8 cellular contexts compared by ENCODE assay signal in the genomic region with DNA sequence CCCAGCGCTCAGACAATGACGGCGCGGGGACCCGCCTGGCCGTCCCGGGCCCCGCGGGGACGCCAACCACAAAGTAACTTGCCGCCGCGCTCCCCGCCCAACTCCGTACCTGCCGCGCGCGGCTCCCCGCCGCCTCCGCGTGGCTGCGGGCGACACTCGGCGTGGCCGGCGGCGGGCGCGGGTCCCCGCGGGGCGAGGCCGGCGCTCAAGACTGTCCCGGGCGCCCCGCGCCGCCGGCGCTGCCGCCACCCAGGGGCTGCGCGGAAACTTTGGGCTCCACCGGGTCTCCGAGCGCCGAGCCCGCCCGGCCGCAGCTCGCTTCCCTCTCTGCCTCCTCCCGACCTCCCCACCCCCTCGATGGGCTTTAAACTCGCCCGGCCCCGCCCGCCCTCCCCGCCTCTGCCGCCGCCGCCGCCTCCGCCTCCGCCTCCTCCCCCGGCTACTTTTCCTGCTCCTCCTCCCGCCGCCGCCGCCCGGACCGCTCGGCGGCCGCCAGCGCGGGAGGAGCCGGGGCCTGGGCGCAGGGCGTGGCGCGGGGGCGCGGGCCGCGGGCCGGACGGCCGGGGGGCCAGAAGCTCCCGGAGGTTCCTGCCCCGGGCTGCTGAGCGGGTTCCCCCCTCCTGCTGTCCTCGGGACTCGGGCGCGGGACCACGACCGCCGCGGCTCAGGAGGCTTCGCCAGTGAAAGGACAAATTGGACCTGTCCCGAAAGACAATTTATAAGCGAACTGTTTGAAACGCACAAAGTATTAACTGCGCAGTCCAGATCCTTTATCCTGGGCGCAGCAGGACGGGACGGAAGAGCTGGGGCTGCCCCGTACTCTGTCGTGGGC. TPM values are rescaled to one million over a fixed set of nuclear protein-coding genes. Genes with fewer than 3 reads are reported as not detected.
DNase-seq lines count a peak whose midpoint lies in the region; ATAC-seq, FAIRE-seq and TF ChIP-seq lines count a peak whose summit lies in the region.

No MANE protein-coding gene starts in this region.

- no peak overlapping the region for H3K27ac Mint-ChIP-seq in activated CD4-positive, alpha-beta memory T cell treated with anti-CD3 and anti-CD28 coated beads for 36 hours

- no peaks in the 10 kb centered on the region for H3K27me3 ChIP-seq in upper lobe of right lung

- no peaks in the 10 kb centered on the region for H3K9me3 ChIP-seq in mucosa of descending colon
- no peaks in the 10 kb centered on the region for H3K9me3 ChIP-seq in upper lobe of right lung

- H3K27ac ChIP-seq in upper lobe of right lung = peak overlapping the region; percentile 64

- H3K4me1 ChIP-seq in mucosa of descending colon (ENCODE audit: low read depth) = peaks cover 9% of the 10 kb centered on the region
- H3K4me1 ChIP-seq in upper lobe of right lung = peaks cover 20% of the 10 kb centered on the region

- peak overlapping the region; percentile 59 for H3K4me3 Mint-ChIP-seq in activated CD4-positive, alpha-beta memory T cell treated with anti-CD3 and anti-CD28 coated beads for 36 hours

- ATAC-seq in mucosa of descending colon = peak; percentile 93
- peak; percentile 88 for ATAC-seq in upper lobe of right lung
- ATAC-seq in GM21825 (IDR thresholded peaks at IDR 0.05; ENCODE audit: unreplicated experiment) = no peak
- ATAC-seq in HG03108 (IDR thresholded peaks at IDR 0.05; ENCODE audit: unreplicated experiment) = no peak

- POLR2A ChIA-PET in activated CD4-positive, alpha-beta memory T cell treated with anti-CD3 and anti-CD28 coated beads for 36 hours (lab: Charles Lee) = no interaction called here

- CTCF ChIA-PET in activated CD4-positive, alpha-beta memory T cell treated with anti-CD3 and anti-CD28 coated beads for 36 hours (lab: Charles Lee) = no interaction called here

- no peaks in the 10 kb centered on the region for H3K36me3 Mint-ChIP-seq in activated CD4-positive, alpha-beta memory T cell treated with anti-CD3 and anti-CD28 coated beads for 36 hours

- peaks cover 7% of the 10 kb centered on the region for H3K4me1 Mint-ChIP-seq in activated CD4-positive, alpha-beta memory T cell treated with anti-CD3 and anti-CD28 coated beads for 36 hours (ENCODE audit: low read depth)

- H3K9me3 Mint-ChIP-seq in activated CD4-positive, alpha-beta memory T cell treated with anti-CD3 and anti-CD28 coated beads for 36 hours = peaks cover 6% of the 10 kb centered on the region

- H3K36me3 ChIP-seq in mucosa of descending colon (ENCODE audit: low read depth) = no peaks in the 10 kb centered on the region
- H3K36me3 ChIP-seq in upper lobe of right lung = no peaks in the 10 kb centered on the region

- intact Hi-C loops in activated CD4-positive, alpha-beta memory T cell treated with anti-CD3 and anti-CD28 coated beads for 36 hours (cut with micrococcal nuclease) = no loop called here
- intact Hi-C loops in mucosa of descending colon (cut with DNase I, micrococcal nuclease) (no loop called here), upper lobe of right lung (cut with DNase I) (no loop called here)

- peak; percentile 44 for DNase-seq in D721Med (ENCODE audit: insufficient read length, low spot score)
- DNase-seq in NCI-H1105 (lab: John Stamatoyannopoulos, UW) = peak; percentile 44
- peak; percentile 39 for DNase-seq in activated CD4-positive, alpha-beta memory T cell treated with anti-CD3 and anti-CD28 coated beads for 36 hours
- no peak for DNase-seq in epithelial cell of proximal tubule (ENCODE audit: low read depth)
- DNase-seq in mucosa of descending colon = peak; percentile 70 to 81 (median 73)
- DNase-seq in upper lobe of right lung = peak; percentile 87

- H3K4me3 ChIP-seq in epithelial cell of proximal tubule (ENCODE audit: low read depth, low read length) = peak overlapping the region; percentile 67
- peak overlapping the region; percentile 30 for H3K4me3 ChIP-seq in mucosa of descending colon
- peak overlapping the region; percentile 64 for H3K4me3 ChIP-seq in upper lobe of right lung

- peaks cover 30% of the 10 kb centered on the region for H3K27me3 Mint-ChIP-seq in activated CD4-positive, alpha-beta memory T cell treated with anti-CD3 and anti-CD28 coated beads for 36 hours

- no peak for TF ChIP-seq CTCF in D721Med (IDR thresholded peaks at IDR 0.05; ENCODE audit: insufficient read depth, missing control alignments)
- no peak for TF ChIP-seq CTCF in epithelial cell of proximal tubule (conservative IDR thresholded peaks at IDR 0.05; ENCODE audit: low read depth, low read length)
- no peak for TF ChIP-seq CTCF in mucosa of descending colon (IDR thresholded peaks at IDR 0.05)
- no peak for TF ChIP-seq CTCF in upper lobe of right lung (IDR thresholded peaks at IDR 0.05)

- FAIRE-seq in D721Med (lab: Jason Lieb, UNC) = no peak

RNA-seq across cellular contexts. Expression of gene GRB10, which starts 10.6 kb away (rescaled TPM):
- 1 to 10 TPM; 8.4 to 9.9 TPM for total RNA-seq in activated CD4-positive, alpha-beta memory T cell treated with anti-CD3 and anti-CD28 coated beads for 36 hours
- total RNA-seq in epithelial cell of proximal tubule (33.4 and 46.7 TPM in 2 replicates), mucosa of descending colon (10 to 100 TPM in 2 of 3 donors, 1 to 10 TPM in 1; 9.4 to 56.8 (median 13.0) TPM), upper lobe of right lung (58.6 TPM)

Comparison
In these comparisons a context has a peak if more than half of its experiments do, and no peak if none do; other contexts are left out.
1. ATAC-seq: peak in mucosa of descending colon (single experiment) and upper lobe of right lung (single experiment); none in GM21825 (single experiment) and HG03108 (single experiment).
2. Peak in every context shown above with its lines, with median percentiles within 50 percentile points of each other: H3K4me3 ChIP-seq.